ENCODE assay signal across 8 cellular contexts in genomic region chr19:10855879-10856522, GRCh38. TPM values are rescaled to one million over a fixed set of nuclear protein-coding genes. Genes with fewer than 3 reads are reported as not detected.
DNase-seq lines count a peak whose midpoint lies in the region; ATAC-seq and TF ChIP-seq lines count a peak whose summit lies in the region.
"Had no signal": no experiment of that assay in that cellular context is flagged by ENCODE, and none has a peak within 500 bp of the region (broad histone marks: within the 10 kb centered on the region; RNA-seq: fewer than 3 reads in every experiment).

No MANE protein-coding gene starts in this region.

- no peaks in the 10 kb centered on the region for H3K79me1 ChIP-seq in IMR-90 (ENCODE audit: low read depth in 1 of 2, low read length in 2 of 2)

- no peaks in the 10 kb centered on the region for H3K9me1 ChIP-seq in IMR-90 (ENCODE audit: insufficient read depth, low read length)

- ATAC-seq in IMR-90 (ENCODE audit: low read depth) (no peak), GM19328 (IDR thresholded peaks at IDR 0.05; ENCODE audit: unreplicated experiment) (no peak)

- no peak overlapping the region for H3K56ac ChIP-seq in IMR-90 (ENCODE audit: extremely low read depth, insufficient read depth, low read length)

- H3K14ac ChIP-seq in IMR-90 (replicated peaks; ENCODE audit: low read depth, low read length): no peak overlapping the region

- H3K9me3 ChIP-seq in IMR-90 (ENCODE audit: control insufficient read depth, insufficient read depth, low read length): no peaks in the 10 kb centered on the region

- no peaks in the 10 kb centered on the region for H3K36me3 Mint-ChIP-seq in nephron (ENCODE audit: low read depth)

- no peak for TF ChIP-seq POLR2A in IMR-90 (IDR thresholded peaks at IDR 0.05; ENCODE audit: low read depth, low read length)

- no peak overlapping the region for H2BK120ac ChIP-seq in IMR-90 (ENCODE audit: low read depth, low read length)

- peak; percentile 39 for TF ChIP-seq CTCF in IMR-90 (conservative IDR thresholded peaks at IDR 0.05; ENCODE audit: low read depth, low read length)
- peak; percentile 57 for TF ChIP-seq CTCF in astrocyte of the spinal cord (IDR thresholded peaks at IDR 0.05; ENCODE audit: low read depth, low read length)
- peak; percentile 29 to 36 (median 32) for TF ChIP-seq CTCF in nephron (IDR thresholded peaks at IDR 0.05; ENCODE audit: unreplicated experiment in 3 of 3)

- no peak overlapping the region for H2AK5ac ChIP-seq in IMR-90 (ENCODE audit: low read depth, low read length)

- no peak overlapping the region for H2BK20ac ChIP-seq in IMR-90 (ENCODE audit: low read depth, low read length)

- H2BK15ac ChIP-seq in IMR-90 (ENCODE audit: low read depth, low read length): no peak overlapping the region

- no peak overlapping the region for H3K4me3 Mint-ChIP-seq in nephron

- H3K18ac ChIP-seq in IMR-90 (ENCODE audit: low read depth, low read length): no peak overlapping the region

- intact Hi-C loops in IMR-90 (cut with micrococcal nuclease): no loop called here

- no TSS peak for BruUV-seq in IMR-90 (replicated peaks; lab: Mats Ljungman, UMichigan)

- TF ChIP-seq RAD21 in IMR-90 (IDR thresholded peaks at IDR 0.05; ENCODE audit: low read length): peak; percentile 15; the same call in 1 of the 2 replicates

- no peak overlapping the region for H4K91ac ChIP-seq in IMR-90 (ENCODE audit: insufficient read depth, low read depth, low read length)

- no peak overlapping the region for H3K4me3 ChIP-seq in IMR-90 (ENCODE audit: insufficient read depth, low read depth, low read length)
- H3K4me3 ChIP-seq in astrocyte of the spinal cord (ENCODE audit: low read depth, low read length): no peak overlapping the region

- no peaks in the 10 kb centered on the region for H3K4me1 ChIP-seq in IMR-90 (ENCODE audit: control insufficient read depth, insufficient read depth, low read length)

- no peak overlapping the region for H3K4me2 ChIP-seq in IMR-90 (ENCODE audit: low read depth, low read length)

- H4K5ac ChIP-seq in IMR-90 (ENCODE audit: low read depth, low read length): no peak overlapping the region

- H3K27ac Mint-ChIP-seq in nephron: no peak overlapping the region

- peak overlapping the region; percentile 65 for H2AK9ac ChIP-seq in IMR-90 (replicated peaks; ENCODE audit: low read depth, low read length, poor library complexity)

- POLR2A ChIA-PET in IMR-90 (lab: Charles Lee; ENCODE audit: unreplicated experiment): no interaction called here

- H3K4ac ChIP-seq in IMR-90 (ENCODE audit: low read depth, low read length): no peak overlapping the region

- CTCF ChIA-PET in IMR-90 (lab: Yijun Ruan, JAX): interaction anchor here (2.3 kb wide), 1 partner anchor 8 kb away, joined by 10 read pairs; no protein-coding TSS in a partner anchor

- in situ Hi-C loops in IMR-90 (cut with MboI; ENCODE audit: low sequenced_read_pairs): no loop called here
- in situ Hi-C loops in astrocyte of the spinal cord (cut with HindIII; ENCODE audit: low sequenced_read_pairs): no loop called here

- H3K36me3 ChIP-seq in IMR-90 (ENCODE audit: control insufficient read depth, insufficient read depth, low read length): no peaks in the 10 kb centered on the region

- H4K20me1 ChIP-seq in IMR-90 (ENCODE audit: insufficient read depth, low read length): no peaks in the 10 kb centered on the region

- no peak overlapping the region for H2BK5ac ChIP-seq in IMR-90 (ENCODE audit: low read depth, low read length, poor library complexity, severe bottlenecking)

- WGBS in IMR-90 (ENCODE audit: extremely low coverage in 2 of 2, insufficient read length in 1 of 2), 2 experiments: no CpG with 5 or more reads among the region's 5 CpGs

- H2AFZ ChIP-seq in IMR-90 (replicated peaks; ENCODE audit: low read length, poor library complexity): peak overlapping the region; percentile 21

- no peaks in the 10 kb centered on the region for H3K4me1 Mint-ChIP-seq in nephron

- no peak overlapping the region for H3K9ac ChIP-seq in IMR-90 (ENCODE audit: low read depth, low read length)

- no peaks in the 10 kb centered on the region for H3K27me3 Mint-ChIP-seq in nephron (ENCODE audit: low read depth)

- H4K8ac ChIP-seq in IMR-90 (ENCODE audit: low read depth in 2 of 2, low read length in 2 of 2): no peak overlapping the region

- DNase-seq in Daoy (ENCODE audit: low read depth): peak; percentile 42
- DNase-seq in IMR-90: no peak
- DNase-seq in astrocyte of the spinal cord (ENCODE audit: low read depth, low spot score): no peak
- no peak for DNase-seq in NCI-H2107 (lab: John Stamatoyannopoulos, UW)
- no peak for DNase-seq in NOMO-1 treated with dmso at 0.1 percent for 144 hours (lab: John Stamatoyannopoulos, UW; ENCODE audit: unreplicated experiment)
- DNase-seq: midbrain had no signal

- no peak overlapping the region for H3K27ac ChIP-seq in IMR-90 (ENCODE audit: insufficient read depth, low read length)

- dilution Hi-C loops in IMR-90 (cut with HindIII; ENCODE audit: low sequenced_read_pairs, unreplicated experiment): no loop called here

- H3K23ac ChIP-seq in IMR-90 (ENCODE audit: low read depth, low read length): no peak overlapping the region

- H3K9me3 Mint-ChIP-seq in nephron: no peaks in the 10 kb centered on the region

- no peaks in the 10 kb centered on the region for H3K27me3 ChIP-seq in IMR-90 (ENCODE audit: control insufficient read depth, insufficient read depth, low read length)

TF ChIP-seq in IMR-90, 13 proteins besides CTCF, POLR2A, EP300 and RAD21:
- TF ChIP-seq FOS (IDR thresholded peaks at IDR 0.05; ENCODE audit: low read depth, low read length) (no peak), RCOR1 (IDR thresholded peaks at IDR 0.05; ENCODE audit: insufficient replicate concordance, low read length) (no peak), USF2 (IDR thresholded peaks at IDR 0.05; ENCODE audit: low read depth, low read length) (no peak), CEBPB (IDR thresholded peaks at IDR 0.05; ENCODE audit: low read depth, low read length) (no peak), SMC3 (IDR thresholded peaks at IDR 0.05; ENCODE audit: low read depth, low read length) (no peak), NFE2L2 (IDR thresholded peaks at IDR 0.05; ENCODE audit: low read depth, low read length) (no peak), ELK1 (IDR thresholded peaks at IDR 0.05; ENCODE audit: borderline replicate concordance, low read depth, low read length) (no peak), MAFK (IDR thresholded peaks at IDR 0.05; ENCODE audit: low read depth, low read length) (no peak), MAZ (IDR thresholded peaks at IDR 0.05; ENCODE audit: borderline replicate concordance, low read depth, low read length) (no peak), CHD1 (IDR thresholded peaks at IDR 0.05; ENCODE audit: low read depth, low read length) (no peak)

RNA-seq across cellular contexts. Expression of gene C19orf38, which starts 7.8 kb away (rescaled TPM):
- total RNA-seq in Daoy (2014; rRNA removed; shearing (Covaris generic)): not detected in 2 replicates
- 0.18 and 0.28 TPM in 2 replicates for total RNA-seq in IMR-90 (2012; rRNA removed)
- 0.16 and 0.19 TPM in 2 replicates for polyA plus RNA-seq in IMR-90 (2012; rRNA removed)
- polyA plus RNA-seq in IMR-90 (2012; cell fraction: cytosol; rRNA removed): 0.51 and 0.58 TPM in 2 replicates
- polyA plus RNA-seq in IMR-90 (2012; cell fraction: nucleus; rRNA removed; ENCODE audit: low replicate concordance): 0.61 and 0.69 TPM in 2 replicates

RNA-seq across cellular contexts. Expression of gene CARM1, which starts 15.4 kb away (rescaled TPM):
- total RNA-seq in Daoy (2014; rRNA removed; shearing (Covaris generic)): 20.5 and 24.1 TPM in 2 replicates
- total RNA-seq in IMR-90 (2012; rRNA removed): 17.2 and 20.3 TPM in 2 replicates
- polyA plus RNA-seq in IMR-90 (2012; rRNA removed): 67.1 and 72.1 TPM in 2 replicates
- polyA plus RNA-seq in IMR-90 (2012; cell fraction: cytosol; rRNA removed): 48.1 and 93.2 TPM in 2 replicates
- polyA plus RNA-seq in IMR-90 (2012; cell fraction: nucleus; rRNA removed; ENCODE audit: low replicate concordance): 66.7 and 125 TPM in 2 replicates

RNA-seq across cellular contexts. Expression of gene TMED1, which starts 20.0 kb away (rescaled TPM):
- 52.6 and 55.8 TPM in 2 replicates for total RNA-seq in Daoy (2014; rRNA removed; shearing (Covaris generic))
- total RNA-seq in IMR-90 (2012; rRNA removed): 32.8 and 37.6 TPM in 2 replicates
- polyA plus RNA-seq in IMR-90 (2012; rRNA removed): 41.4 and 46.3 TPM in 2 replicates
- polyA plus RNA-seq in IMR-90 (2012; cell fraction: cytosol; rRNA removed): 69.8 and 76.0 TPM in 2 replicates
- 17.4 and 25.2 TPM in 2 replicates for polyA plus RNA-seq in IMR-90 (2012; cell fraction: nucleus; rRNA removed; ENCODE audit: low replicate concordance)
